16 cellular contexts compared by ENCODE assay signal in genomic region chr9:114226289-114227055, GRCh38.
"Had no signal": no experiment of that assay in that cellular context is flagged by ENCODE, and none has a peak within 500 bp of the region (broad histone marks: within the 10 kb centered on the region; RNA-seq: fewer than 3 reads in every experiment).

No MANE protein-coding gene starts in this region.

- H3K9me3 Mint-ChIP-seq: activated CD4-positive, alpha-beta T cell treated with anti-CD3 and anti-CD28 coated beads, Interleukin-2, amount 10 ng/mL, durations not matched to agents 7 days and 5 days; activated naive CD4-positive, alpha-beta T cell treated with anti-CD3 and anti-CD28 coated beads, Interleukin-2, amount 50 U/mL, for 72 hours; activated T-cell treated with anti-CD3 and anti-CD28 coated beads, Interleukin-2, amount 50 U/mL, for 72 hours; central memory CD8-positive, alpha-beta T cell; dendritic cell treated with granulocyte-macrophage colony-stimulating factor and Interleukin-4, amounts not matched to agents 40 ng/mL and 50 ng/mL, for 4 days; immature natural killer cell; T-helper 2 cell treated with Interferon-gamma antibody and Interleukin-4, amounts not matched to agents 5 μg/mL and 100 μg/mL, for 36 hours had no signal

- H3K27me3 ChIP-seq: body of pancreas, ovary, tibial nerve had no signal

- ATAC-seq: activated naive CD4-positive, alpha-beta T cell treated with anti-CD3 and anti-CD28 coated beads, Interleukin-2, amount 50 U/mL, for 72 hours; activated T-cell treated with anti-CD3 and anti-CD28 coated beads, Interleukin-2, amount 50 U/mL, for 72 hours; body of pancreas had no signal

- H3K4me1 Mint-ChIP-seq: activated CD4-positive, alpha-beta T cell treated with anti-CD3 and anti-CD28 coated beads, Interleukin-2, amount 10 ng/mL, durations not matched to agents 7 days and 5 days; central memory CD8-positive, alpha-beta T cell; immature natural killer cell had no signal

- H3K36me3 Mint-ChIP-seq: activated naive CD4-positive, alpha-beta T cell treated with anti-CD3 and anti-CD28 coated beads, Interleukin-2, amount 50 U/mL, for 72 hours; immature natural killer cell had no signal

- H3K4me3 ChIP-seq: body of pancreas, ovary, tibial nerve had no signal

- DNase-seq: activated CD4-positive, alpha-beta T cell treated with anti-CD3 and anti-CD28 coated beads, Interleukin-2, amount 10 ng/mL, durations not matched to agents 7 days and 5 days; activated CD8-positive, alpha-beta memory T cell treated with anti-CD3 and anti-CD28 coated beads, Interleukin-2, amount 50 U/mL, for 48 hours; activated gamma-delta T cell; activated T-cell treated with anti-CD3 and anti-CD28 coated beads, Interleukin-2, amount 50 U/mL, for 72 hours; body of pancreas; effector memory CD4-positive, alpha-beta T cell; immature natural killer cell; ovary; stimulated activated CD4-positive, alpha-beta T cell treated with anti-CD3 and anti-CD28 coated beads, Interleukin-4, amount 100 ng/mL, for 24 hours; stimulated activated naive CD4-positive, alpha-beta T cell treated with Interleukin-2 at 50 U/mL for 16 hours had no signal

- H3K27ac ChIP-seq: body of pancreas, epithelial cell of prostate, ovary, tibial nerve had no signal

- H3K4me3 Mint-ChIP-seq: activated CD4-positive, alpha-beta T cell treated with anti-CD3 and anti-CD28 coated beads, Interleukin-2, amount 10 ng/mL, durations not matched to agents 7 days and 5 days; activated T-cell treated with anti-CD3 and anti-CD28 coated beads, Interleukin-2, amount 50 U/mL, for 72 hours; central memory CD8-positive, alpha-beta T cell; dendritic cell treated with granulocyte-macrophage colony-stimulating factor and Interleukin-4, amounts not matched to agents 40 ng/mL and 50 ng/mL, for 4 days; immature natural killer cell; T-helper 2 cell treated with Interferon-gamma antibody and Interleukin-4, amounts not matched to agents 5 μg/mL and 100 μg/mL, for 36 hours had no signal

- H3K9me3 ChIP-seq: body of pancreas, ovary, tibial nerve had no signal

- H3K27ac Mint-ChIP-seq: activated CD4-positive, alpha-beta T cell treated with anti-CD3 and anti-CD28 coated beads, Interleukin-2, amount 10 ng/mL, durations not matched to agents 7 days and 5 days; activated naive CD4-positive, alpha-beta T cell treated with anti-CD3 and anti-CD28 coated beads, Interleukin-2, amount 50 U/mL, for 72 hours; activated T-cell treated with anti-CD3 and anti-CD28 coated beads, Interleukin-2, amount 50 U/mL, for 72 hours; dendritic cell treated with granulocyte-macrophage colony-stimulating factor and Interleukin-4, amounts not matched to agents 40 ng/mL and 50 ng/mL, for 4 days; immature natural killer cell; T-helper 2 cell treated with Interferon-gamma antibody and Interleukin-4, amounts not matched to agents 5 μg/mL and 100 μg/mL, for 36 hours had no signal

- H3K27me3 Mint-ChIP-seq: activated CD4-positive, alpha-beta T cell treated with anti-CD3 and anti-CD28 coated beads, Interleukin-2, amount 10 ng/mL, durations not matched to agents 7 days and 5 days had no signal

- H3K4me1 ChIP-seq: body of pancreas had no signal

- H3K36me3 ChIP-seq: ovary had no signal
